Comparison of ENCODE assay signal across 8 cellular contexts in genomic region chr17:41919840-41920579, GRCh38. TPM values are rescaled to one million over a fixed set of nuclear protein-coding genes. Genes with fewer than 3 reads are reported as not detected.
DNase-seq lines count a peak whose midpoint lies in the region; ATAC-seq and TF ChIP-seq lines count a peak whose summit lies in the region.

No MANE protein-coding gene starts in this region.

- H3K4me3 ChIP-seq in liver (ENCODE audit: low read depth in 1 of 3, low read length in 3 of 3) (no peak overlapping the region), transverse colon (no peak overlapping the region)

- peak; percentile 5 to 35 for TF ChIP-seq RAD21 in liver (IDR thresholded peaks at IDR 0.05)

- H3K27me3 ChIP-seq in liver (ENCODE audit: control insufficient read depth in 4 of 4, insufficient read depth in 4 of 4, low read length in 3 of 4), result no peaks in the 10 kb centered on the region
- H3K27me3 ChIP-seq in transverse colon, result no peaks in the 10 kb centered on the region

- in situ Hi-C loops in transverse colon (cut with MboI; ENCODE audit: low pct_ligation_motif_present in 1 of 4, low pct_unique_long_range_greater_than_20kb in 1 of 4, low sequenced_read_pairs in 3 of 4), result no loop called here

- no peak for DNase-seq in activated T-cell treated with anti-CD3 and anti-CD28 coated beads, Interleukin-2, amount 50 U/mL, for 24 hours
- DNase-seq in activated T-cell treated with anti-CD3 and anti-CD28 coated beads for 4 hours (no peak), amniotic epithelial cell (ENCODE audit: low read depth) (peak; percentile 19), transverse colon (no peak), NCI-H510A (lab: John Stamatoyannopoulos, UW) (no peak)

- H3K9me3 Mint-ChIP-seq in activated T-cell treated with anti-CD3 and anti-CD28 coated beads, Interleukin-2, amount 50 U/mL, for 24 hours, result no peaks in the 10 kb centered on the region

- no peak for ATAC-seq in GM21447 (IDR thresholded peaks at IDR 0.05; ENCODE audit: unreplicated experiment)
- ATAC-seq in HG02759 (IDR thresholded peaks at IDR 0.05; ENCODE audit: unreplicated experiment), result no peak

- intact Hi-C loops in transverse colon (cut with DNase I; ENCODE audit: low total_unique reads), result no loop called here

- H3K27me3 Mint-ChIP-seq in activated T-cell treated with anti-CD3 and anti-CD28 coated beads, Interleukin-2, amount 50 U/mL, for 24 hours, result no peaks in the 10 kb centered on the region

- TF ChIP-seq CTCF in liver (IDR thresholded peaks at IDR 0.05; ENCODE audit: low read depth, low read length, missing input control) (no peak), transverse colon (IDR thresholded peaks at IDR 0.05) (no peak)

- H3K9ac ChIP-seq in liver (ENCODE audit: low read depth in 1 of 2, low read length in 2 of 2), result peak overlapping the region; percentile 24 to 41

- H3K27ac ChIP-seq in liver (ENCODE audit: low read depth in 1 of 2, low read length in 2 of 2) (peak overlapping the region; percentile 85 to 96), transverse colon (peak overlapping the region; percentile 85 to 96 (median 93))

- WGBS in liver, result 48% methylated on average over 7 of the region's 7 CpGs
- whole genome bisulfite sequencing in transverse colon (ENCODE audit: low coverage in 1 of 2), 2 donors, result 87% methylated on average over 7 of the region's 7 CpGs; no CpG with 5 or more reads in 1 of the 2 donors

- H3K4me1 Mint-ChIP-seq in activated T-cell treated with anti-CD3 and anti-CD28 coated beads, Interleukin-2, amount 50 U/mL, for 24 hours (ENCODE audit: low read depth), result peaks cover 32% of the 10 kb centered on the region

- TF ChIP-seq EP300 in transverse colon (IDR thresholded peaks at IDR 0.05; ENCODE audit: low read depth), result no peak

- peaks cover 8 to 30% (median 19%) of the 10 kb centered on the region in 4 donors for H3K4me1 ChIP-seq in liver (ENCODE audit: control insufficient read depth in 4 of 4, insufficient read depth in 4 of 4, low read length in 3 of 4)
- peaks cover 10 to 32% (median 22%) of the 10 kb centered on the region in 4 donors for H3K4me1 ChIP-seq in transverse colon

- peaks cover 28% of the 10 kb centered on the region for H3K36me3 Mint-ChIP-seq in activated T-cell treated with anti-CD3 and anti-CD28 coated beads, Interleukin-2, amount 50 U/mL, for 24 hours (ENCODE audit: low read depth)

- TF ChIP-seq POLR2A in transverse colon (IDR thresholded peaks at IDR 0.05), result no peak

- H3K27ac Mint-ChIP-seq in activated T-cell treated with anti-CD3 and anti-CD28 coated beads, Interleukin-2, amount 50 U/mL, for 24 hours, result peak overlapping the region; percentile 95

- H3K4me3 Mint-ChIP-seq in activated T-cell treated with anti-CD3 and anti-CD28 coated beads, Interleukin-2, amount 50 U/mL, for 24 hours, result peak overlapping the region; percentile 93

- no peaks in the 10 kb centered on the region for H3K9me3 ChIP-seq in liver (ENCODE audit: control insufficient read depth in 4 of 4, low read length in 3 of 4)
- H3K9me3 ChIP-seq in transverse colon, result no peaks in the 10 kb centered on the region

- no peaks in the 10 kb centered on the region for H3K36me3 ChIP-seq in liver (ENCODE audit: control insufficient read depth in 4 of 4, insufficient read depth in 3 of 4, low read depth in 1 of 4, low read length in 3 of 4)
- no peaks in the 10 kb centered on the region for H3K36me3 ChIP-seq in transverse colon

TF ChIP-seq in liver, 16 proteins besides CTCF, POLR2A, EP300 and RAD21:
- TF ChIP-seq GABPA (IDR thresholded peaks at IDR 0.05 in 1 of 2, conservative IDR thresholded peaks at IDR 0.05 in 1 of 2), result peak in 1 of 2 donors; percentile 70
- no peak for TF ChIP-seq TAF1 (conservative IDR thresholded peaks at IDR 0.05)
- TF ChIP-seq FOXA2 (IDR thresholded peaks at IDR 0.05), result no peak
- TF ChIP-seq HNF4A (conservative IDR thresholded peaks at IDR 0.05), result peak; percentile 76 to 78
- peak; percentile 89 to 97 for TF ChIP-seq JUND (IDR thresholded peaks at IDR 0.05)
- peak; percentile 97 to 99 for TF ChIP-seq RXRA (IDR thresholded peaks at IDR 0.05)
- no peak for TF ChIP-seq REST (IDR thresholded peaks at IDR 0.05)
- TF ChIP-seq ATF3 (IDR thresholded peaks at IDR 0.05), result peak; percentile 82
- peak; percentile 28 for TF ChIP-seq FOXA1 (IDR thresholded peaks at IDR 0.05)
- TF ChIP-seq ZBTB33 (IDR thresholded peaks at IDR 0.05), result peak; percentile 67
- TF ChIP-seq EGR1 (IDR thresholded peaks at IDR 0.05; ENCODE audit: low read depth in 2 of 2), result peak in 1 of 2 donors; percentile 46
- TF ChIP-seq SP1 (IDR thresholded peaks at IDR 0.05), result peak; percentile 88
- peak; percentile 62 for TF ChIP-seq MAX (IDR thresholded peaks at IDR 0.05)
- peak; percentile 55 for TF ChIP-seq HNF4G (IDR thresholded peaks at IDR 0.05)
- peak; percentile 63 for TF ChIP-seq YY1 (IDR thresholded peaks at IDR 0.05)
- TF ChIP-seq NR2F2 (IDR thresholded peaks at IDR 0.05), result peak; percentile 85

RNA-seq across cellular contexts. Expression of gene ACLY, which starts 1.3 kb away (rescaled TPM):
- 100 to 1,000 TPM in 1 of 2 donors, 10 to 100 TPM in 1; 55.4 to 133 TPM for total RNA-seq in liver
- polyA plus RNA-seq in liver, result 10 to 100 TPM; 12.1 to 18.8 TPM
- total RNA-seq in transverse colon, result 10 to 100 TPM; 39.2 to 69.2 (median 51.9) TPM

RNA-seq across cellular contexts. Expression of gene ODAD4, which starts 10.4 kb away (rescaled TPM):
- total RNA-seq in liver, result 1 to 10 TPM in 1 of 2 donors, under 1 TPM in 1; 0.25 to 1.0 TPM
- under 1 TPM; 0.07 to 0.21 TPM for polyA plus RNA-seq in liver
- total RNA-seq in transverse colon, result under 1 TPM in 2 of 4 donors, not detected in 2; 0.32 to 0.55 TPM

RNA-seq across cellular contexts. Expression of gene CNP, which starts 46.6 kb away (rescaled TPM):
- 10 to 100 TPM; 25.3 to 29.6 TPM for total RNA-seq in liver
- polyA plus RNA-seq in liver, result 10 to 100 TPM; 30.7 to 38.3 TPM
- 100 to 1,000 TPM in 1 of 4 donors, 10 to 100 TPM in 3; 32.6 to 133 (median 54.2) TPM for total RNA-seq in transverse colon

RNA-seq across cellular contexts. Expression of gene KLHL11, which starts 54.8 kb away (rescaled TPM):
- total RNA-seq in liver (10 to 100 TPM; 11.9 to 12.6 TPM), transverse colon (10 to 100 TPM in 3 of 4 donors, 1 to 10 TPM in 1; 5.4 to 19.5 (median 15.9) TPM)
- 1 to 10 TPM in 1 of 2 donors, under 1 TPM in 1; 0.68 to 2.4 TPM for polyA plus RNA-seq in liver
